In the genomic region with DNA sequence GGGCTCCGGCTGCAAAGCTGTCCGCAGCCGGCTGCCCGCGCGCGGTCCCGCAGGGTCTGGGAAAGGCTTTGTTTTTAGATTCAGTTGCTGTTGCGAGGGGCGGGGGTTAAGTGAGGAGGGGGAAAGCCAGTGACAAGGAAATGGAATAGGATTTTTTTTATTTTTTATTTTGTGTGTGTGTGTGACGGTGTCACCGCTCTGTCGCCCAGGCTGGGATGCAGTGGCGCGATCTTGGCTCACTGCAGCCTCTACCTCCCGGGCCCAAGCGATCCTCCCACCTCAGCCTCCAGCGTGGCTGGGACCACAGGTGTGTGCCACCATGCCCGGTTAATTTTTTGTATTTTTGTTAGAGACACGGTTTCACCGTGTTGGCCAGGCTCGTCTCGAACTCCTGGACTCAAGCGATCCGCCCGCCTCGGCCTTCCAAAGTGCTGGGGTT, we compare ENCODE assay signal across 7 cellular contexts. TPM values are rescaled to one million over a fixed set of nuclear protein-coding genes. Genes with fewer than 3 reads are reported as not detected.
DNase-seq lines count a peak whose midpoint lies in the region; ATAC-seq lines count a peak whose summit lies in the region.

No MANE protein-coding gene starts in this region.

- peaks cover 56% of the 10 kb centered on the region for H3K4me1 Mint-ChIP-seq in activated naive CD8-positive, alpha-beta T cell treated with anti-CD3 and anti-CD28 coated beads, Interleukin-2, amount 10 ng/mL, durations not matched to agents 7 days and 5 days

- no peaks in the 10 kb centered on the region for H3K27me3 Mint-ChIP-seq in activated naive CD8-positive, alpha-beta T cell treated with anti-CD3 and anti-CD28 coated beads, Interleukin-2, amount 10 ng/mL, durations not matched to agents 7 days and 5 days

- peak overlapping the region; percentile 79 for H3K4me3 ChIP-seq in Jurkat, Clone E6-1 (ENCODE audit: low read length)
- peak overlapping the region; percentile 82 for H3K4me3 ChIP-seq in iPS-18a (ENCODE audit: low read length)
- peak overlapping the region; percentile 66 to 93 for H3K4me3 ChIP-seq in stomach smooth muscle (ENCODE audit: low read length in 2 of 2)

- no peak for DNase-seq in Jurkat, Clone E6-1 (ENCODE audit: low read depth, low spot score)
- DNase-seq in activated naive CD8-positive, alpha-beta T cell treated with anti-CD3 and anti-CD28 coated beads, Interleukin-2, amount 10 ng/mL, durations not matched to agents 7 days and 5 days, result no peak
- DNase-seq in A172 (ENCODE audit: low spot score), result no peak
- no peak for DNase-seq in LoVo (ENCODE audit: low spot score)
- DNase-seq in NCI-H345 treated with DMSO at 0.1 percent for 48 hours (lab: John Stamatoyannopoulos, UW; ENCODE audit: unreplicated experiment), result no peak

- peaks cover 9% of the 10 kb centered on the region for H3K27me3 ChIP-seq in iPS-18a (ENCODE audit: control insufficient read depth, insufficient read depth, low read length)
- no peaks in the 10 kb centered on the region for H3K27me3 ChIP-seq in stomach smooth muscle (ENCODE audit: control insufficient read depth in 1 of 2, insufficient read depth in 2 of 2, low read length in 2 of 2)

- H3K36me3 ChIP-seq in iPS-18a (ENCODE audit: control insufficient read depth, low read depth, low read length) (no peaks in the 10 kb centered on the region), stomach smooth muscle (ENCODE audit: control insufficient read depth in 2 of 2, insufficient read depth in 2 of 2, low read length in 2 of 2) (no peaks in the 10 kb centered on the region)

- peak; percentile 2 for ATAC-seq in activated naive CD8-positive, alpha-beta T cell treated with anti-CD3 and anti-CD28 coated beads, Interleukin-2, amount 10 ng/mL, durations not matched to agents 7 days and 5 days (ENCODE audit: low read depth)

- H3K9me3 Mint-ChIP-seq in activated naive CD8-positive, alpha-beta T cell treated with anti-CD3 and anti-CD28 coated beads, Interleukin-2, amount 10 ng/mL, durations not matched to agents 7 days and 5 days, result no peaks in the 10 kb centered on the region

- H3K9ac ChIP-seq in iPS-18a (ENCODE audit: low read length) (peak overlapping the region; percentile 75), stomach smooth muscle (ENCODE audit: low read length in 2 of 2) (peak overlapping the region; percentile 71 to 94)

- H3K9me3 ChIP-seq in iPS-18a (ENCODE audit: control insufficient read depth, low read depth, low read length) (no peaks in the 10 kb centered on the region), stomach smooth muscle (ENCODE audit: control insufficient read depth in 2 of 2, low read length in 2 of 2) (no peaks in the 10 kb centered on the region)

- peaks cover 1% of the 10 kb centered on the region for H3K36me3 Mint-ChIP-seq in activated naive CD8-positive, alpha-beta T cell treated with anti-CD3 and anti-CD28 coated beads, Interleukin-2, amount 10 ng/mL, durations not matched to agents 7 days and 5 days

- H3K27ac ChIP-seq in iPS-18a (ENCODE audit: low read length) (no peak overlapping the region), stomach smooth muscle (ENCODE audit: low read length) (peak overlapping the region; percentile 90)

- peak overlapping the region; percentile 81 for H3K4me3 Mint-ChIP-seq in activated naive CD8-positive, alpha-beta T cell treated with anti-CD3 and anti-CD28 coated beads, Interleukin-2, amount 10 ng/mL, durations not matched to agents 7 days and 5 days

- POLR2A ChIA-PET in activated naive CD8-positive, alpha-beta T cell treated with anti-CD3 and anti-CD28 coated beads, Interleukin-2, amount 10 ng/mL, durations not matched to agents 7 days and 5 days (lab: Charles Lee), result interaction anchor here (0.6 to 4.6 kb wide), 6 partner anchors 10 to 455 kb away, joined by 3 to 24 read pairs (median 4); a partner anchor contains a TSS

- H3K4me1 ChIP-seq in iPS-18a (ENCODE audit: control insufficient read depth, low read depth, low read length) (peaks cover 7% of the 10 kb centered on the region), stomach smooth muscle (ENCODE audit: control insufficient read depth, insufficient read depth, low read length) (peaks cover 11% of the 10 kb centered on the region)

- H3K27ac Mint-ChIP-seq in activated naive CD8-positive, alpha-beta T cell treated with anti-CD3 and anti-CD28 coated beads, Interleukin-2, amount 10 ng/mL, durations not matched to agents 7 days and 5 days, result peak overlapping the region; percentile 85

RNA-seq across cellular contexts. Expression of a gene that starts 0.6 kb away (rescaled TPM):
- 31.6 TPM for polyA plus RNA-seq in Jurkat, Clone E6-1 (2012; ENCODE audit: insufficient read depth, insufficient read length)
- total RNA-seq in activated naive CD8-positive, alpha-beta T cell treated with anti-CD3 and anti-CD28 coated beads, Interleukin-2, amount 10 ng/mL, durations not matched to agents 7 days and 5 days, result 10 to 100 TPM; 26.5 to 27.9 TPM
- 36.5 and 39.4 TPM in 2 replicates for total RNA-seq in A172 (2014; rRNA removed; shearing (Covaris generic))

RNA-seq across cellular contexts. Expression of a gene that starts 38.0 kb away (rescaled TPM):
- polyA plus RNA-seq in Jurkat, Clone E6-1 (2012; ENCODE audit: insufficient read depth, insufficient read length), result not detected
- total RNA-seq in activated naive CD8-positive, alpha-beta T cell treated with anti-CD3 and anti-CD28 coated beads, Interleukin-2, amount 10 ng/mL, durations not matched to agents 7 days and 5 days, result under 1 TPM; 0.74 to 0.75 TPM
- total RNA-seq in A172 (2014; rRNA removed; shearing (Covaris generic)), result not detected in 2 replicates

RNA-seq across cellular contexts. Expression of a gene that starts 58.9 kb away (rescaled TPM):
- polyA plus RNA-seq in Jurkat, Clone E6-1 (2012; ENCODE audit: insufficient read depth, insufficient read length), result 21.2 TPM
- 10 to 100 TPM in 1 of 2 experiments, 1 to 10 TPM in 1; 9.3 to 10.9 TPM for total RNA-seq in activated naive CD8-positive, alpha-beta T cell treated with anti-CD3 and anti-CD28 coated beads, Interleukin-2, amount 10 ng/mL, durations not matched to agents 7 days and 5 days
- total RNA-seq in A172 (2014; rRNA removed; shearing (Covaris generic)), result 33.5 and 38.3 TPM in 2 replicates
